ENCODE assay signal across 34 cellular contexts in the genomic region with DNA sequence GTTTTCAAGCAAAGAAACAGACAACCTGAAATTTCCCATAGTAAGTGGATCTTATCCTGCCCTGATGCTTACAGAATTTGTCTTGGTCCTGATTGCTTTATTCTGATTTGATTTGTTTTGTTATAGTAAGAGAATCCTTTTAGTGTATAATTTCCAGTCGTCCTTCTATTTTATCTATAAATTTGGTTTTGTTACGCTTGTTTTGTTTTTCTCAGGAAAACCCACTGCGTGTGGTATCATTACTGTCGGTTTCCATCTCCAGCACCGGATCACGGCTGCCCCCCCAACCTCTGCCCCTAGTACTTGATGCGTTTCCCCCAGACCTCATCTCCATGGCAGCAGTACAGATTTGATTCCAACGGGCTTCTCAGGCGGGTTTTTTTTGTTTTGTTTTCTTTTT.
"Had no signal": no experiment of that assay in that cellular context is flagged by ENCODE, and none has a peak within 500 bp of the region (broad histone marks: within the 10 kb centered on the region; RNA-seq: fewer than 3 reads in every experiment).

No MANE protein-coding gene starts in this region.

- FAIRE-seq: astrocyte, bronchial epithelial cell had no signal

- ATAC-seq: activated naive CD4-positive, alpha-beta T cell treated with anti-CD3 and anti-CD28 coated beads, Interleukin-2, amount 50 U/mL, for 72 hours; activated naive CD8-positive, alpha-beta T cell treated with anti-CD3 and anti-CD28 coated beads, Interleukin-2, amount 50 U/mL, for 24 hours; activated T-cell treated with anti-CD3 and anti-CD28 coated beads, Interleukin-2, amount 50 U/mL, for 4 hours; activated T-cell treated with anti-CD3 and anti-CD28 coated beads, Interleukin-2, amount 50 U/mL, for 72 hours; activated T-helper 17 cell treated with anti-CD3 and anti-CD28 coated beads, Interleukin-2, amount 50 U/mL, for 72 hours; body of pancreas had no signal

- H3K4me3 ChIP-seq: adrenal gland, ascending aorta, body of pancreas, breast epithelium, cardiac muscle cell had no signal

- H3K9me3 ChIP-seq: adrenal gland, ascending aorta, body of pancreas, breast epithelium had no signal

- H3K4me1 ChIP-seq: adrenal gland, ascending aorta, body of pancreas, breast epithelium had no signal

- H3K27me3 ChIP-seq: ascending aorta, body of pancreas, brain microvascular endothelial cell, cardiac muscle cell had no signal

- DNase-seq: activated effector memory CD4-positive, alpha-beta T cell treated with anti-CD3 and anti-CD28 coated beads, Interleukin-2, amount 50 U/mL, for 16 hours; activated effector memory CD4-positive, alpha-beta T cell treated with Interleukin-2 at 50 U/mL for 16 hours; activated gamma-delta T cell; activated gamma-delta T cell treated with Interleukin-2 at 50 U/mL for 16 hours; activated naive CD4-positive, alpha-beta T cell; activated naive CD4-positive, alpha-beta T cell treated with anti-CD3 and anti-CD28 coated beads for 36 hours; activated naive CD4-positive, alpha-beta T cell treated with anti-CD3 and anti-CD28 coated beads, Interleukin-2, amount 10 ng/mL, durations not matched to agents 7 days and 5 days; activated naive CD4-positive, alpha-beta T cell treated with anti-CD3 and anti-CD28 coated beads, Interleukin-2, amount 50 U/mL, for 16 hours; activated naive CD4-positive, alpha-beta T cell treated with Interleukin-2 at 50 U/mL for 16 hours; activated naive CD8-positive, alpha-beta T cell treated with anti-CD3 and anti-CD28 coated beads for 36 hours; activated naive CD8-positive, alpha-beta T cell treated with anti-CD3 and anti-CD28 coated beads, Interleukin-2, amount 10 ng/mL, durations not matched to agents 7 days and 5 days; activated naive CD8-positive, alpha-beta T cell treated with anti-CD3 and anti-CD28 coated beads, Interleukin-2, amount 50 U/mL, for 24 hours; activated T-cell treated with anti-CD3 and anti-CD28 coated beads, Interleukin-2, amount 50 U/mL, for 1 hour; activated T-cell treated with anti-CD3 and anti-CD28 coated beads, Interleukin-2, amount 50 U/mL, for 24 hours; activated T-cell treated with anti-CD3 and anti-CD28 coated beads, Interleukin-2, amount 50 U/mL, for 4 hours; activated T-cell treated with anti-CD3 and anti-CD28 coated beads, Interleukin-2, amount 50 U/mL, for 48 hours; activated T-cell treated with anti-CD3 and anti-CD28 coated beads, Interleukin-2, amount 50 U/mL, for 72 hours; adrenal gland; amniotic stem cell; amygdala; anterior cingulate cortex; aorta; body of pancreas; brain microvascular endothelial cell; caudate nucleus; central memory CD4-positive, alpha-beta T cell; cerebellar nuclear complex had no signal

- H3K27ac ChIP-seq: adrenal gland, ascending aorta, body of pancreas, brain microvascular endothelial cell, breast epithelium, cardiac muscle cell had no signal

- H3K36me3 ChIP-seq: adrenal gland, ascending aorta, brain microvascular endothelial cell, breast epithelium, cardiac muscle cell had no signal
